Comparison of ENCODE assay signal across 8 cellular contexts in the genomic region with DNA sequence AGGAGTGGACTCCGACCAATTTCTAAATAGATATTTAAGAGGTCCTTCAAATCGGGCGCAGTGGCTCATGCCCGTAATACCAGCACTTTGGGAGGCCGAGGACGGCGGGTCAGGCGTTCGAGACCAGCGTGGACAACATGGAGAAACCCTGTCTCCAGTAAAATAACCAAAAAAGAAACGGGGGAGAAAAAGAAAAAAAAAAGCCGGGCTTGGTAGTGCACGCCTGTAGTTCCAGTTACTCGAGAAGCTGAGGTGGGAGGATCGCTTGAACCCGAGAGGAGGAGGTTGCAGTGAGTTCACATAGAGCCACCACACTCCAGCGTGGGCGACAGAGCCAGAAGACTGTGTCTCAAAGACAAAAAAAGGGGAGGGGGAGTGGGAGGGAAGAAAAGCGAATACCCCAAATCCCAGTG. TPM values are rescaled to one million over a fixed set of nuclear protein-coding genes. Genes with fewer than 3 reads are reported as not detected.
A peak's percentile ranks its signal among the peaks of the same experiment; 100 is the strongest.
DNase-seq lines count a peak whose midpoint lies in the region; ATAC-seq, FAIRE-seq and TF ChIP-seq lines count a peak whose summit lies in the region.

No MANE protein-coding gene starts in this region.

- H3K27ac ChIP-seq in GM23338 (ENCODE audit: low read depth) (peak overlapping the region; percentile 79), VCaP (peak overlapping the region; percentile 74)

- TF ChIP-seq POLR2A in erythroblast (IDR thresholded peaks at IDR 0.05; ENCODE audit: low read length) = no peak

- no peaks in the 10 kb centered on the region for H3K9me3 ChIP-seq in neuron (ENCODE audit: low read length)

- peak overlapping the region; percentile 99 for H3K27ac Mint-ChIP-seq in GM23338

- H3K9me2 ChIP-seq in GM23338 (ENCODE audit: insufficient read depth) = no peaks in the 10 kb centered on the region

- peak; percentile 38 for DNase-seq in GM23338 (ENCODE audit: low spot score)
- peak; percentile 79 to 85 for DNase-seq in erythroblast (lab: John Stamatoyannopoulos, UW)
- DNase-seq in glomerular visceral epithelial cell (ENCODE audit: extremely low spot score) = no peak
- DNase-seq in NCI-H446 (lab: John Stamatoyannopoulos, UW) = no peak
- no peak for DNase-seq in GM19238 (ENCODE audit: insufficient read length, low spot score)
- no peak for DNase-seq in RCC 7860 (ENCODE audit: low spot score)

- no peaks in the 10 kb centered on the region for H4K20me1 ChIP-seq in GM23338 (replicated peaks; ENCODE audit: insufficient read depth)

- H3K9me3 Mint-ChIP-seq in GM23338 = peaks cover 7% of the 10 kb centered on the region; the same call in 1 of the 3 replicates

- ATAC-seq in GM23338 = peak; percentile 9

- TF ChIP-seq CTCF in GM23338 (conservative IDR thresholded peaks at IDR 0.05; ENCODE audit: low read depth in 2 of 2) (no peak), VCaP (conservative IDR thresholded peaks at IDR 0.05) (no peak)

- H3K4me1 ChIP-seq in GM23338 (ENCODE audit: insufficient read depth) (peaks cover 24% of the 10 kb centered on the region), neuron (ENCODE audit: insufficient read depth, low read length) (peaks cover 25% of the 10 kb centered on the region)

- peaks cover 30% of the 10 kb centered on the region for H3K27me3 Mint-ChIP-seq in GM23338 (ENCODE audit: insufficient read depth, low read depth, poor library complexity)

- no peaks in the 10 kb centered on the region for H3K79me2 ChIP-seq in GM23338 (replicated peaks; ENCODE audit: insufficient read depth)

- H3K4me3 ChIP-seq in GM23338 = peak overlapping the region; percentile 69
- H3K4me3 ChIP-seq in neuron (ENCODE audit: low read length) = peak overlapping the region; percentile 80

- H3K36me3 ChIP-seq in GM23338 (ENCODE audit: insufficient read depth) (no peaks in the 10 kb centered on the region), neuron (ENCODE audit: insufficient read depth, low read length) (no peaks in the 10 kb centered on the region)

- H3K36me3 Mint-ChIP-seq in GM23338 (ENCODE audit: low read depth) = no peaks in the 10 kb centered on the region; the same call in 2 of the 3 replicates

- H3K27me3 ChIP-seq in GM23338 (ENCODE audit: insufficient read depth) (no peaks in the 10 kb centered on the region), neuron (ENCODE audit: insufficient read depth, low read length) (no peaks in the 10 kb centered on the region)

- H3K4me1 Mint-ChIP-seq in GM23338 = peaks cover 49% of the 10 kb centered on the region

- peaks cover 4% of the 10 kb centered on the region; the same call in 1 of the 2 replicates for H3F3A ChIP-seq in GM23338 (replicated peaks; ENCODE audit: low read depth)

- H3K4me3 Mint-ChIP-seq in GM23338 = peak overlapping the region; percentile 86

- H2AFZ ChIP-seq in GM23338 = no peak overlapping the region
- peak overlapping the region; percentile 90 for H2AFZ ChIP-seq in neuron (ENCODE audit: low read depth, low read length)

- peak overlapping the region; percentile 71 for H3K4me2 ChIP-seq in GM23338

- FAIRE-seq in RCC 7860 (lab: Jason Lieb, UNC) = no peak

TF ChIP-seq in GM23338, 12 proteins besides CTCF, POLR2A, EP300 and RAD21:
- TF ChIP-seq STAT1 (IDR thresholded peaks at IDR 0.05; ENCODE audit: unreplicated experiment) (no peak), CREB1 (CRISPR knock-in tag; IDR thresholded peaks at IDR 0.05; ENCODE audit: low read depth) (no peak)
- TF ChIP-seq, protein P1, sequence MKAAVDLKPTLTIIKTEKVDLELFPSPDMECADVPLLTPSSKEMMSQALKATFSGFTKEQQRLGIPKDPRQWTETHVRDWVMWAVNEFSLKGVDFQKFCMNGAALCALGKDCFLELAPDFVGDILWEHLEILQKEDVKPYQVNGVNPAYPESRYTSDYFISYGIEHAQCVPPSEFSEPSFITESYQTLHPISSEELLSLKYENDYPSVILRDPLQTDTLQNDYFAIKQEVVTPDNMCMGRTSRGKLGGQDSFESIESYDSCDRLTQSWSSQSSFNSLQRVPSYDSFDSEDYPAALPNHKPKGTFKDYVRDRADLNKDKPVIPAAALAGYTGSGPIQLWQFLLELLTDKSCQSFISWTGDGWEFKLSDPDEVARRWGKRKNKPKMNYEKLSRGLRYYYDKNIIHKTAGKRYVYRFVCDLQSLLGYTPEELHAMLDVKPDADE (IDR thresholded peaks at IDR 0.05) = no peak

RNA-seq across cellular contexts. Expression of a gene that starts 53.3 kb away (rescaled TPM):
- 0.63 and 0.78 TPM in 2 replicates for total RNA-seq in GM23338 (2014; rRNA removed; shearing (Covaris generic))
- 0.38 and 0.53 TPM in 2 replicates for polyA plus RNA-seq in GM23338 (2016; fragmentation: Nextera tagmentation; extraction: Ambion mirVana)

Comparison
In these comparisons a context has a peak if more than half of its experiments do, and no peak if none do; other contexts are left out.
1. DNase-seq: peak in GM23338 (single experiment) and erythroblast (2 of 2); none in glomerular visceral epithelial cell (single experiment), NCI-H446 (0 of 2), GM19238 (single experiment) and RCC 7860 (single experiment).